Comparison of ENCODE assay signal across 21 cellular contexts in genomic region chr1:66227966-66228365, GRCh38.
A peak's percentile ranks its signal among the peaks of the same experiment; 100 is the strongest.
DNase-seq lines count a peak whose midpoint lies in the region; ATAC-seq and TF ChIP-seq lines count a peak whose summit lies in the region.
"Had no signal": no experiment of that assay in that cellular context is flagged by ENCODE, and none has a peak within 500 bp of the region (broad histone marks: within the 10 kb centered on the region; RNA-seq: fewer than 3 reads in every experiment).

No MANE protein-coding gene starts in this region.

- H3K9me3 Mint-ChIP-seq in activated naive CD4-positive, alpha-beta T cell treated with anti-CD3 and anti-CD28 coated beads, Interleukin-2, amount 50 U/mL, for 72 hours: peaks cover 0 to 4% of the 10 kb centered on the region in 2 donors
- H3K9me3 Mint-ChIP-seq: CD4-positive, alpha-beta T cell; CD8-positive, alpha-beta T cell had no signal

- H3K4me3 ChIP-seq in PC-9: no peak overlapping the region
- H3K4me3 ChIP-seq: A549; BLaER1 treated with 17β-estradiol and CSF1 and Interleukin-3, amounts not matched to agents 10 nM and 100 nM; GM12878 had no signal

- H2AFZ ChIP-seq in PC-9: peak overlapping the region; percentile 1; the same call in 1 of the 2 replicates

- H3K27ac ChIP-seq in PC-9: no peak overlapping the region
- H3K27ac ChIP-seq: 22Rv1; BLaER1 treated with 17β-estradiol and CSF1 and Interleukin-3, amounts not matched to agents 10 nM and 100 nM; C4-2B had no signal

- no peaks in the 10 kb centered on the region for H3K36me3 ChIP-seq in PC-9 (ENCODE audit: low read depth)
- H3K36me3 ChIP-seq: BLaER1 treated with 17β-estradiol and CSF1 and Interleukin-3, amounts not matched to agents 10 nM and 100 nM had no signal

- intact Hi-C loops in PC-9 (cut with micrococcal nuclease; ENCODE audit: unreplicated experiment): no loop called here

- no peak overlapping the region for H3K4me2 ChIP-seq in PC-9
- H3K4me2 ChIP-seq: A549; BLaER1 treated with 17β-estradiol and CSF1 and Interleukin-3, amounts not matched to agents 10 nM and 100 nM had no signal

- DNase-seq in DMS 273 (lab: John Stamatoyannopoulos, UW; ENCODE audit: unreplicated experiment): peak; percentile 19
- no peak for DNase-seq in DMS 273 treated with DMSO at 0.1 percent for 48 hours (lab: John Stamatoyannopoulos, UW)
- DNase-seq in G401 (ENCODE audit: low spot score): peak; percentile 63
- no peak for DNase-seq in PC-9
- DNase-seq in cerebellum (ENCODE audit: low spot score): peak; percentile 9
- DNase-seq in activated CD8-positive, alpha-beta memory T cell treated with anti-CD3 and anti-CD28 coated beads for 24 hours: no peak
- DNase-seq in activated naive CD4-positive, alpha-beta T cell treated with anti-CD3 and anti-CD28 coated beads, Interleukin-2, amount 50 U/mL, for 72 hours (ENCODE audit: low spot score in 2 of 2): no peak
- DNase-seq: AML-193; Caco-2; Calu3; CD4-positive, alpha-beta T cell; CD8-positive, alpha-beta T cell; DMS79 treated with DMSO at 0.1 percent for 48 hours; GDM1 had no signal

- H3K27ac Mint-ChIP-seq in activated naive CD4-positive, alpha-beta T cell treated with anti-CD3 and anti-CD28 coated beads, Interleukin-2, amount 50 U/mL, for 72 hours: no peak overlapping the region
- H3K27ac Mint-ChIP-seq: B cell; CD4-positive, alpha-beta T cell; CD8-positive, alpha-beta T cell had no signal

- POLR2A ChIA-PET in PC-9 (lab: Charles Lee; ENCODE audit: unreplicated experiment): no interaction called here

- no peak for ATAC-seq in activated naive CD4-positive, alpha-beta T cell treated with anti-CD3 and anti-CD28 coated beads, Interleukin-2, amount 50 U/mL, for 72 hours
- ATAC-seq in HG03025 (IDR thresholded peaks at IDR 0.05; ENCODE audit: low FRiP score, unreplicated experiment): no peak
- ATAC-seq: A549; CD8-positive, alpha-beta T cell; GM12878 had no signal

- in situ Hi-C loops in G401 (cut with HindIII; ENCODE audit: low sequenced_read_pairs): no loop called here

- H3K9me2 ChIP-seq in PC-9 (ENCODE audit: insufficient read depth): no peaks in the 10 kb centered on the region

- H3K4me1 ChIP-seq in PC-9 (replicated peaks; ENCODE audit: insufficient read depth): 0 out of 2 replicates have a peak, but pooled peaks cover 6% of the 10 kb centered on the region
- H3K4me1 ChIP-seq: BLaER1 treated with 17β-estradiol and CSF1 and Interleukin-3, amounts not matched to agents 10 nM and 100 nM; Caco-2 had no signal

- CTCF ChIA-PET in PC-9 (lab: Charles Lee): no interaction called here

- no peaks in the 10 kb centered on the region for H3F3A ChIP-seq in PC-9 (ENCODE audit: insufficient read depth, low read depth)

- H3K9me3 ChIP-seq in PC-9 (ENCODE audit: insufficient read depth, low read depth): no peaks in the 10 kb centered on the region
- H3K9me3 ChIP-seq: A549; BLaER1 treated with 17β-estradiol and CSF1 and Interleukin-3, amounts not matched to agents 10 nM and 100 nM; Caco-2 had no signal

- no peaks in the 10 kb centered on the region for H3K27me3 ChIP-seq in PC-9 (ENCODE audit: insufficient read depth, low read depth)
- H3K27me3 ChIP-seq: BLaER1 treated with 17β-estradiol and CSF1 and Interleukin-3, amounts not matched to agents 10 nM and 100 nM had no signal

- no peaks in the 10 kb centered on the region for H3K79me2 ChIP-seq in PC-9 (ENCODE audit: low read depth)

- no TSS peak for BruUV-seq in PC-9 (replicated peaks; lab: Mats Ljungman, UMichigan)

- no peak for TF ChIP-seq CTCF in PC-9 (conservative IDR thresholded peaks at IDR 0.05)

- no peaks in the 10 kb centered on the region for H3K36me3 Mint-ChIP-seq in activated naive CD4-positive, alpha-beta T cell treated with anti-CD3 and anti-CD28 coated beads, Interleukin-2, amount 50 U/mL, for 72 hours
- H3K36me3 Mint-ChIP-seq: CD8-positive, alpha-beta T cell had no signal

- no peaks in the 10 kb centered on the region for H4K20me1 ChIP-seq in PC-9 (ENCODE audit: insufficient read depth)
- H4K20me1 ChIP-seq: BLaER1 treated with 17β-estradiol and CSF1 and Interleukin-3, amounts not matched to agents 10 nM and 100 nM had no signal

Comparison
In these comparisons a context has a peak if more than half of its experiments do, and no peak if none do; other contexts are left out.
1. DNase-seq: peak in DMS 273 (single experiment), G401 (single experiment) and cerebellum (single experiment); none in DMS 273 treated with DMSO at 0.1 percent for 48 hours (single experiment), PC-9 (0 of 2), activated CD8-positive, alpha-beta memory T cell treated with anti-CD3 and anti-CD28 coated beads for 24 hours (single experiment) and activated naive CD4-positive, alpha-beta T cell treated with anti-CD3 and anti-CD28 coated beads, Interleukin-2, amount 50 U/mL, for 72 hours (0 of 2).